Comparison of ENCODE assay signal across 8 cellular contexts in genomic region chr11:72080326-72081183, GRCh38. TPM values are rescaled to one million over a fixed set of nuclear protein-coding genes. Genes with fewer than 3 reads are reported as not detected.
DNase-seq lines count a peak whose midpoint lies in the region; ATAC-seq and TF ChIP-seq lines count a peak whose summit lies in the region.

TSS of gene LRRC51 (plus strand) at chr11:72080850. CDS start at chr11:72089084, 8,234 bp downstream.
TSS of gene NUMA1 (minus strand) at chr11:72080542. CDS start at chr11:72035943, 44,599 bp downstream.

- peaks cover 39% of the 10 kb centered on the region for H3K4me1 Mint-ChIP-seq in activated naive CD8-positive, alpha-beta T cell treated with anti-CD3 and anti-CD28 coated beads for 36 hours

- peaks cover 44% of the 10 kb centered on the region for H3K79me2 ChIP-seq in osteoblast (ENCODE audit: insufficient read depth, low read length)

- ATAC-seq in HG02678 (IDR thresholded peaks at IDR 0.05; ENCODE audit: unreplicated experiment) (peak; percentile 93), thoracic aorta (ENCODE audit: insufficient number of reproducible peaks, low FRiP score, low read depth) (peak; percentile 99)

- peak within 1 kb of the TSS; percentile 89 for H3K4me3 Mint-ChIP-seq in activated naive CD8-positive, alpha-beta T cell treated with anti-CD3 and anti-CD28 coated beads for 36 hours

- peak; percentile 99 for DNase-seq in GM12864 (ENCODE audit: low read depth)
- DNase-seq in NCI-H1105 treated with DMSO at 0.1 percent for 48 hours (lab: John Stamatoyannopoulos, UW) = peak; percentile 100
- DNase-seq in SKM-1 treated with dmso at 0.1 percent for 144 hours (lab: John Stamatoyannopoulos, UW; ENCODE audit: unreplicated experiment) = peak; percentile 100
- peak; percentile 98 for DNase-seq in activated naive CD8-positive, alpha-beta T cell treated with anti-CD3 and anti-CD28 coated beads for 36 hours
- peak; percentile 98 to 100 (median 99) for DNase-seq in head of caudate nucleus
- peak; percentile 94 for DNase-seq in osteoblast (ENCODE audit: insufficient read length, low spot score, missing footprints)
- peak; percentile 100 for DNase-seq in thoracic aorta (ENCODE audit: low spot score)

- H3K4me3 ChIP-seq in GM12864 (ENCODE audit: low read depth, low read length) = peak within 1 kb of the TSS; percentile 83
- peak within 1 kb of the TSS; percentile 92 for H3K4me3 ChIP-seq in osteoblast (ENCODE audit: insufficient read depth, low read length)
- H3K4me3 ChIP-seq in thoracic aorta = peak within 1 kb of the TSS; percentile 84

- no peaks in the 10 kb centered on the region for H3K27me3 ChIP-seq in osteoblast (ENCODE audit: insufficient read depth, low read length)
- H3K27me3 ChIP-seq in thoracic aorta (replicated peaks; ENCODE audit: insufficient read depth) = no peaks in the 10 kb centered on the region

- TF ChIP-seq CTCF in GM12864 (IDR thresholded peaks at IDR 0.05; ENCODE audit: low read depth, low read length, missing control alignments) = no peak
- TF ChIP-seq CTCF in osteoblast (IDR thresholded peaks at IDR 0.05; ENCODE audit: extremely low read depth, low read depth, low read length) = no peak
- TF ChIP-seq CTCF in thoracic aorta (IDR thresholded peaks at IDR 0.05) = no peak

- no peaks in the 10 kb centered on the region for H3K36me3 ChIP-seq in osteoblast (ENCODE audit: insufficient read depth, low read length)
- H3K36me3 ChIP-seq in thoracic aorta = no peaks in the 10 kb centered on the region

- no peaks in the 10 kb centered on the region for H3K9me3 Mint-ChIP-seq in activated naive CD8-positive, alpha-beta T cell treated with anti-CD3 and anti-CD28 coated beads for 36 hours

- peak within 1 kb of the TSS; percentile 96 for H2AFZ ChIP-seq in osteoblast (ENCODE audit: low read length)

- peak within 1 kb of the TSS; percentile 91 for H3K27ac ChIP-seq in osteoblast (ENCODE audit: low read depth, low read length)
- H3K27ac ChIP-seq in thoracic aorta = peak within 1 kb of the TSS; percentile 87 to 92

- no peaks in the 10 kb centered on the region for H3K9me3 ChIP-seq in osteoblast (ENCODE audit: low read depth, low read length)
- H3K9me3 ChIP-seq in thoracic aorta = no peaks in the 10 kb centered on the region

- peak within 1 kb of the TSS; percentile 93 for H3K27ac Mint-ChIP-seq in activated naive CD8-positive, alpha-beta T cell treated with anti-CD3 and anti-CD28 coated beads for 36 hours

- H3K27me3 Mint-ChIP-seq in activated naive CD8-positive, alpha-beta T cell treated with anti-CD3 and anti-CD28 coated beads for 36 hours = no peaks in the 10 kb centered on the region

- H3K4me1 ChIP-seq in osteoblast (ENCODE audit: insufficient read depth, low read length) = peaks cover 20% of the 10 kb centered on the region
- peaks cover 17 to 27% of the 10 kb centered on the region in 2 donors for H3K4me1 ChIP-seq in thoracic aorta (ENCODE audit: control insufficient read depth in 1 of 2, low read depth in 2 of 2)

- no peaks in the 10 kb centered on the region for H4K20me1 ChIP-seq in osteoblast (ENCODE audit: insufficient read depth, low read length)

- H3K36me3 Mint-ChIP-seq in activated naive CD8-positive, alpha-beta T cell treated with anti-CD3 and anti-CD28 coated beads for 36 hours = peaks cover 3% of the 10 kb centered on the region

- peak within 1 kb of the TSS; percentile 99 for H3K4me2 ChIP-seq in osteoblast (ENCODE audit: insufficient read depth, low read length)

- intact Hi-C loops in head of caudate nucleus (cut with DNase I) = loop anchor here (2.0 kb wide), 2 partner anchors 22 to 40 kb away; partner anchors contain the start of gene LAMTOR1

RNA-seq across cellular contexts. Expression of gene LRRC51, which starts in this region (rescaled TPM):
- 10 to 100 TPM in 1 of 2 experiments, 1 to 10 TPM in 1; 7.0 to 10.0 TPM for total RNA-seq in activated naive CD8-positive, alpha-beta T cell treated with anti-CD3 and anti-CD28 coated beads for 36 hours
- total RNA-seq in osteoblast (5.1 and 6.2 TPM in 2 replicates), thoracic aorta (10 to 100 TPM in 1 of 2 donors, 1 to 10 TPM in 1; 6.1 to 24.0 TPM)

RNA-seq across cellular contexts. Expression of gene NUMA1, which starts in this region (rescaled TPM):
- 100 to 1,000 TPM; 120 to 121 TPM for total RNA-seq in activated naive CD8-positive, alpha-beta T cell treated with anti-CD3 and anti-CD28 coated beads for 36 hours
- total RNA-seq in osteoblast = 176 and 182 TPM in 2 replicates
- total RNA-seq in thoracic aorta = 100 to 1,000 TPM; 282 to 286 TPM

Comparison
In these comparisons a context has a peak if more than half of its experiments do, and no peak if none do; other contexts are left out.
1. Peak in every context shown above with its lines: DNase-seq, ATAC-seq, H3K4me3 ChIP-seq and H3K27ac ChIP-seq.